Comparison of ENCODE assay signal across 15 cellular contexts in the genomic region with DNA sequence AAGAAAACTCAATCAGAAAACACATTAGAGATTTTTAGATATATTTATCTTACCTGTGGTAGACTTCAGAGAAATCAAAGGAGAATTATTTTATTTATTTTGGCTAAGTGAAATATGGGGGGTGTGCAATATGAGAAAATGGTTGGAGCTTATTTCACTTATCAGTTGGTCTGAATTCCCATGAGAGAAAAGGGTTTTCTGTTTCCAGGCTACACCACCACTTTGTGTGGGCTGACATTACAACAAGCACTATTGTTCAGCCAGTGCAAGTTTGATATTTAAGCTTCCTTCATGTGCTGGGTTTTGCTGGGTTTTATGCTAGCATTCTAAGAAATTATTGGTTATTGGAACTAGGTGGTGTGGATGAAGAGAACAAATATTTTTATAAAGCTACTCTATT. TPM values are rescaled to one million over a fixed set of nuclear protein-coding genes. Genes with fewer than 3 reads are reported as not detected.
A peak's percentile ranks its signal among the peaks of the same experiment; 100 is the strongest.
DNase-seq lines count a peak whose midpoint lies in the region; ATAC-seq and TF ChIP-seq lines count a peak whose summit lies in the region.
"Had no signal": no experiment of that assay in that cellular context is flagged by ENCODE, and none has a peak within 500 bp of the region (broad histone marks: within the 10 kb centered on the region; RNA-seq: fewer than 3 reads in every experiment).

No MANE protein-coding gene starts in this region.

- H2AFZ ChIP-seq in osteoblast (ENCODE audit: low read length): no peak overlapping the region
- H2AFZ ChIP-seq: GM23248 had no signal

- H3K4me1 ChIP-seq in osteoblast (ENCODE audit: insufficient read depth, low read length): peaks cover 16% of the 10 kb centered on the region
- H3K4me1 ChIP-seq in tibial artery: no peaks in the 10 kb centered on the region

- in situ Hi-C loops in SK-MEL-5 (cut with HindIII; ENCODE audit: low pct_unique_long_range_greater_than_20kb, low sequenced_read_pairs): no loop called here

- H3K4me3 ChIP-seq in dorsolateral prefrontal cortex (no peak overlapping the region), osteoblast (ENCODE audit: insufficient read depth, low read length) (no peak overlapping the region), tibial artery (no peak overlapping the region)
- H3K4me3 ChIP-seq: GM23248 had no signal

- intact Hi-C loops in dorsolateral prefrontal cortex (cut with DNase I): no loop called here
- intact Hi-C loops in tibial artery (cut with DNase I; ENCODE audit: low total_unique reads): no loop called here

- H3K9me3 ChIP-seq in osteoblast (ENCODE audit: low read depth, low read length) (peaks cover 3% of the 10 kb centered on the region), tibial artery (peaks cover 0 to 13% (median 11%) of the 10 kb centered on the region in 3 donors)

- peaks cover 2% of the 10 kb centered on the region for H4K20me1 ChIP-seq in osteoblast (ENCODE audit: insufficient read depth, low read length)

- H3K27me3 ChIP-seq in dorsolateral prefrontal cortex (no peaks in the 10 kb centered on the region), osteoblast (ENCODE audit: insufficient read depth, low read length) (no peaks in the 10 kb centered on the region), tibial artery (no peaks in the 10 kb centered on the region)

- H3K36me3 ChIP-seq in osteoblast (ENCODE audit: insufficient read depth, low read length): peaks cover 8% of the 10 kb centered on the region
- peaks cover 18 to 27% (median 19%) of the 10 kb centered on the region in 3 donors for H3K36me3 ChIP-seq in tibial artery

- H3K27ac ChIP-seq in dorsolateral prefrontal cortex (peak overlapping the region in 51 of 59 donors; percentile 0 to 84 (median 53)), osteoblast (ENCODE audit: low read depth, low read length) (no peak overlapping the region), tibial artery (no peak overlapping the region)
- H3K27ac ChIP-seq: GM23248 had no signal

- ATAC-seq in HG03521 (IDR thresholded peaks at IDR 0.05; ENCODE audit: unreplicated experiment) (no peak), GM21529 (IDR thresholded peaks at IDR 0.05; ENCODE audit: unreplicated experiment) (no peak)
- ATAC-seq: HCT116 had no signal

- peak in 1 of 56 donors; percentile 12 for TF ChIP-seq CTCF in dorsolateral prefrontal cortex (IDR thresholded peaks at IDR 0.05 in 54 of 56, conservative IDR thresholded peaks at IDR 0.05 in 2 of 56; ENCODE audit: low read depth in 1 of 56, partially characterized antibody in 56 of 56)
- TF ChIP-seq CTCF in osteoblast (IDR thresholded peaks at IDR 0.05; ENCODE audit: extremely low read depth, low read depth, low read length): no peak
- no peak for TF ChIP-seq CTCF in tibial artery (IDR thresholded peaks at IDR 0.05)

- peaks cover 15% of the 10 kb centered on the region for H3K79me2 ChIP-seq in osteoblast (ENCODE audit: insufficient read depth, low read length)

- DNase-seq in Ammon's horn (ENCODE audit: low spot score) (peak; percentile 64), SK-MEL-5 (ENCODE audit: low read depth, low spot score) (peak; percentile 88), dorsolateral prefrontal cortex (no peak), osteoblast (ENCODE audit: insufficient read length, low spot score, missing footprints) (no peak), tibial artery (no peak), islet precursor cell (no peak)
- DNase-seq: DMS79, GM23248, NCI-H1417 treated with DMSO at 0.1 percent for 48 hours, NCI-H2029 treated with DMSO at 0.1 percent for 48 hours, NCI-H510A treated with DMSO at 0.1 percent for 48 hours had no signal

- H3K4me2 ChIP-seq in osteoblast (ENCODE audit: insufficient read depth, low read length): peak overlapping the region; percentile 42

RNA-seq across cellular contexts. Expression of a gene that starts 33.5 kb away (rescaled TPM):
- 61.8 and 62.1 TPM in 2 replicates for total RNA-seq in SK-MEL-5 (2014; rRNA removed; shearing (Covaris generic))
- 28.8 and 34.7 TPM in 2 replicates for polyA plus RNA-seq in SK-MEL-5 (2015; cell fraction: cytosol; rRNA removed)
- polyA plus RNA-seq in SK-MEL-5 (2015; cell fraction: nucleus; rRNA removed): 14.0 and 16.5 TPM in 2 replicates
- total RNA-seq in dorsolateral prefrontal cortex (10 to 100 TPM; 37.4 to 76.2 (median 58.6) TPM), osteoblast (16.3 and 17.4 TPM in 2 replicates)

RNA-seq across cellular contexts. Expression of a gene that starts 37.1 kb away (rescaled TPM):
- total RNA-seq in SK-MEL-5 (2014; rRNA removed; shearing (Covaris generic)): 0.13 and 0.18 TPM in 2 replicates
- 0.11 and 0.62 TPM in 2 replicates for polyA plus RNA-seq in SK-MEL-5 (2015; cell fraction: cytosol; rRNA removed)
- 1.1 and 1.5 TPM in 2 replicates for polyA plus RNA-seq in SK-MEL-5 (2015; cell fraction: nucleus; rRNA removed)
- total RNA-seq in dorsolateral prefrontal cortex: 1 to 10 TPM in 119 of 120 experiments, under 1 TPM in 1; 0.88 to 5.0 (median 2.7) TPM
- not detected in 2 replicates for total RNA-seq in osteoblast
- total RNA-seq: HT1080 had no signal
- polyA plus RNA-seq: GM23248 had no signal

Comparison
In these comparisons a context has a peak if more than half of its experiments do, and no peak if none do; other contexts are left out.
1. DNase-seq: peak in Ammon's horn (single experiment) and SK-MEL-5 (single experiment); none in dorsolateral prefrontal cortex (0 of 10), osteoblast (single experiment), tibial artery (0 of 2) and islet precursor cell (single experiment).
2. H3K27ac ChIP-seq: peak in dorsolateral prefrontal cortex (51 of 59); none in osteoblast (single experiment) and tibial artery (0 of 2).